In the genomic region with DNA sequence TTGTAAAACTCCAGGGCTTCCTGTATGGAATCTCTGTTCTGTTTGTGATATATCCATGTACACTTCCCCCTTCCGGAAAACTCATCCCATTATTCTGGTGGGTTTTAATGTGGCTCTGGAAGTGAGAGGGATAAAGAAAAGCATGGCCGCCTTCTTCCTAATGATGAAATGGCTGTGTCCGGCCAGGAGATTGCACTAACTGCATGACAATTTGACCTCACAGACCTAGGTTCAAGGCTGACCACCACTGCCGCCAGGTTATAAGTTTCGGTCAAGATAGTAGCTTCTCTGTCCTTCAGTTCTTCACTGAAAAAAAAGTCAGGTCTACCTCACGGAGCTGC, we compare ENCODE assay signal across 10 cellular contexts. TPM values are rescaled to one million over a fixed set of nuclear protein-coding genes. Genes with fewer than 3 reads are reported as not detected.
DNase-seq lines count a peak whose midpoint lies in the region; ATAC-seq and TF ChIP-seq lines count a peak whose summit lies in the region.
"Had no signal": no experiment of that assay in that cellular context is flagged by ENCODE, and none has a peak within 500 bp of the region (broad histone marks: within the 10 kb centered on the region; RNA-seq: fewer than 3 reads in every experiment).

No MANE protein-coding gene starts in this region.

- TF ChIP-seq POLR2A in gastroesophageal sphincter (IDR thresholded peaks at IDR 0.05) (no peak), sigmoid colon (IDR thresholded peaks at IDR 0.05) (no peak)

- POLR2A ChIA-PET in CD4-positive, alpha-beta memory T cell (lab: Charles Lee; ENCODE audit: partially characterized antibody), result no interaction called here
- POLR2A ChIA-PET in T-cell (lab: Charles Lee), result interaction anchor here in 1 of 2 donors (0.7 kb wide), 1 partner anchor 61 kb away, joined by 5 read pairs; no protein-coding TSS in a partner anchor

- H3K27ac ChIP-seq in CD4-positive, alpha-beta memory T cell (ENCODE audit: low read depth, low read length), result no peak overlapping the region
- peak overlapping the region in 3 of 4 donors; percentile 68 to 74 (median 71) for H3K27ac ChIP-seq in gastroesophageal sphincter
- H3K27ac ChIP-seq in sigmoid colon, result peak overlapping the region; percentile 68 to 85 (median 82)

- no peaks in the 10 kb centered on the region for H3K36me3 Mint-ChIP-seq in CD4-positive, alpha-beta memory T cell
- no peaks in the 10 kb centered on the region for H3K36me3 Mint-ChIP-seq in T-cell
- H3K36me3 Mint-ChIP-seq: mesothelial cell of epicardium had no signal

- no peaks in the 10 kb centered on the region for H3K9me3 Mint-ChIP-seq in CD4-positive, alpha-beta memory T cell
- H3K9me3 Mint-ChIP-seq in T-cell, result no peaks in the 10 kb centered on the region
- H3K9me3 Mint-ChIP-seq: mesothelial cell of epicardium had no signal

- no peak for TF ChIP-seq CTCF in gastroesophageal sphincter (IDR thresholded peaks at IDR 0.05)
- TF ChIP-seq CTCF in sigmoid colon (IDR thresholded peaks at IDR 0.05), result no peak

- no peaks in the 10 kb centered on the region for H3K9me3 ChIP-seq in CD4-positive, alpha-beta memory T cell (ENCODE audit: control insufficient read depth in 1 of 2, low read length in 2 of 2)
- no peaks in the 10 kb centered on the region for H3K9me3 ChIP-seq in gastroesophageal sphincter
- H3K9me3 ChIP-seq in sigmoid colon, result no peaks in the 10 kb centered on the region

- no peaks in the 10 kb centered on the region for H3K36me3 ChIP-seq in CD4-positive, alpha-beta memory T cell (ENCODE audit: insufficient read depth, low read length)
- H3K36me3 ChIP-seq in gastroesophageal sphincter (no peaks in the 10 kb centered on the region), sigmoid colon (no peaks in the 10 kb centered on the region)

- CTCF ChIA-PET in CD4-positive, alpha-beta memory T cell (lab: Charles Lee; ENCODE audit: partially characterized antibody), result interaction anchor here (1.2 kb wide), 1 partner anchor 9 kb away, joined by 3 read pairs; no protein-coding TSS in a partner anchor
- CTCF ChIA-PET in T-cell (lab: Charles Lee), result no interaction called here

- no peak for TF ChIP-seq EP300 in gastroesophageal sphincter (IDR thresholded peaks at IDR 0.05)
- TF ChIP-seq EP300 in sigmoid colon (IDR thresholded peaks at IDR 0.05), result no peak

- H3K4me3 ChIP-seq in CD4-positive, alpha-beta memory T cell (ENCODE audit: low read length in 2 of 2), result peak overlapping the region; percentile 29 to 57
- H3K4me3 ChIP-seq in gastroesophageal sphincter (peak overlapping the region; percentile 49 to 86), sigmoid colon (peak overlapping the region; percentile 29 to 55 (median 54))

- peak overlapping the region in 6 of 8 donors; percentile 58 to 84 (median 76) for H3K4me3 Mint-ChIP-seq in CD4-positive, alpha-beta memory T cell
- H3K4me3 Mint-ChIP-seq in T-cell, result peak overlapping the region; percentile 11 to 70 (median 67)
- H3K4me3 Mint-ChIP-seq: mesothelial cell of epicardium had no signal

- H3K4me1 ChIP-seq in CD4-positive, alpha-beta memory T cell (ENCODE audit: insufficient read depth, low read length), result no peaks in the 10 kb centered on the region
- H3K4me1 ChIP-seq in gastroesophageal sphincter (peaks cover 0 to 7% (median 0%) of the 10 kb centered on the region in 3 donors), sigmoid colon (peaks cover 0 to 6% (median 3%) of the 10 kb centered on the region in 4 donors)

- DNase-seq in CD4-positive, alpha-beta memory T cell, result no peak
- DNase-seq in T-cell, result no peak
- DNase-seq in sigmoid colon, result no peak
- DNase-seq in KG1 (lab: John Stamatoyannopoulos, UW), result no peak
- no peak for DNase-seq in amniotic stem cell (lab: John Stamatoyannopoulos, UW)
- no peak for DNase-seq in mucosa of gallbladder (ENCODE audit: low spot score)
- DNase-seq: MV-4-11 had no signal

- WGBS in gastroesophageal sphincter (ENCODE audit: low coverage in 1 of 2), 2 donors, result 79 to 100% methylated on average over 1 to 5 of the region's 6 CpGs
- WGBS in sigmoid colon, 2 donors, result 80 to 85% methylated on average over 6 of the region's 6 CpGs

- peaks cover 2 to 8% (median 4%) of the 10 kb centered on the region in 4 donors for H3K4me1 Mint-ChIP-seq in CD4-positive, alpha-beta memory T cell
- peaks cover 7 to 11% (median 10%) of the 10 kb centered on the region in 3 donors for H3K4me1 Mint-ChIP-seq in T-cell

- H3K27me3 ChIP-seq in CD4-positive, alpha-beta memory T cell (ENCODE audit: insufficient read depth, low read length), result no peaks in the 10 kb centered on the region
- H3K27me3 ChIP-seq in gastroesophageal sphincter, result no peaks in the 10 kb centered on the region
- no peaks in the 10 kb centered on the region for H3K27me3 ChIP-seq in sigmoid colon

- peak overlapping the region in 1 of 7 donors; percentile 38 for H3K27ac Mint-ChIP-seq in CD4-positive, alpha-beta memory T cell
- no peak overlapping the region for H3K27ac Mint-ChIP-seq in T-cell
- H3K27ac Mint-ChIP-seq: mesothelial cell of epicardium had no signal

- intact Hi-C loops in CD4-positive, alpha-beta memory T cell (cut with micrococcal nuclease), result no loop called here
- intact Hi-C loops in sigmoid colon (cut with DNase I), result loop anchor here (2.0 to 5.0 kb wide), 3 partner anchors 41 to 320 kb away; a partner anchor contains a TSS

- ATAC-seq in T-cell (replicated peaks in 1 of 4) (no peak), gastroesophageal sphincter (no peak), GM21619 (IDR thresholded peaks at IDR 0.05; ENCODE audit: unreplicated experiment) (no peak)

- no peaks in the 10 kb centered on the region for H3K27me3 Mint-ChIP-seq in CD4-positive, alpha-beta memory T cell
- no peaks in the 10 kb centered on the region for H3K27me3 Mint-ChIP-seq in T-cell

RNA-seq across cellular contexts. Expression of a gene that starts 41.0 kb away (rescaled TPM):
- not detected for total RNA-seq in CD4-positive, alpha-beta memory T cell
- not detected for polyA plus RNA-seq in CD4-positive, alpha-beta memory T cell
- total RNA-seq in T-cell, result under 1 TPM in 1 of 5 donors, not detected in 4; 0.10 TPM
- total RNA-seq in gastroesophageal sphincter, result 10 to 100 TPM in 1 of 4 donors, 1 to 10 TPM in 3; 1.9 to 10.6 (median 2.2) TPM
- total RNA-seq in sigmoid colon, result 1 to 10 TPM; 3.2 to 6.4 (median 4.6) TPM
- under 1 TPM in 1 of 3 donors, not detected in 2; 0.36 TPM for polyA plus RNA-seq in sigmoid colon
- total RNA-seq in mucosa of gallbladder, result 1.8 TPM
